8 cellular contexts compared by ENCODE assay signal in genomic region chr17:51764387-51764971, GRCh38.
DNase-seq lines count a peak whose midpoint lies in the region; ATAC-seq and TF ChIP-seq lines count a peak whose summit lies in the region.

No MANE protein-coding gene starts in this region.

- no peak for TF ChIP-seq POLR2A in suprapubic skin (IDR thresholded peaks at IDR 0.05)

- TF ChIP-seq CTCF in suprapubic skin (IDR thresholded peaks at IDR 0.05), result peak; percentile 43 to 76

- WGBS in suprapubic skin, result 9% methylated on average over 4 of the region's 4 CpGs

- ATAC-seq in GM19467 (IDR thresholded peaks at IDR 0.05; ENCODE audit: unreplicated experiment) (peak; percentile 93), HG03469 (IDR thresholded peaks at IDR 0.05; ENCODE audit: unreplicated experiment) (peak; percentile 98)

- H3K36me3 ChIP-seq in suprapubic skin, result no peaks in the 10 kb centered on the region

- peak; percentile 83 for DNase-seq in DMS 273 (lab: John Stamatoyannopoulos, UW; ENCODE audit: unreplicated experiment)
- DNase-seq in NCI-H526 (lab: John Stamatoyannopoulos, UW), result peak; percentile 12 to 67
- peak; percentile 6 to 10 for DNase-seq in activated CD4-positive, alpha-beta T cell treated with anti-CD3 and anti-CD28 coated beads, Interleukin-2, amount 50 U/mL, for 4 hours
- peak; percentile 73 for DNase-seq in epidermal melanocyte (ENCODE audit: insufficient read length, low spot score)
- peak; percentile 33 for DNase-seq in mucosa of gallbladder (ENCODE audit: low spot score)
- DNase-seq in suprapubic skin (ENCODE audit: low spot score in 2 of 2), result no peak

- H3K4me1 ChIP-seq in suprapubic skin, result no peaks in the 10 kb centered on the region

- H3K4me3 ChIP-seq in suprapubic skin, result no peak overlapping the region

- H3K27ac ChIP-seq in suprapubic skin, result no peak overlapping the region

- peaks cover 11% of the 10 kb centered on the region for H3K27me3 ChIP-seq in suprapubic skin

- TF ChIP-seq EP300 in suprapubic skin (IDR thresholded peaks at IDR 0.05), result no peak

- H3K9me3 ChIP-seq in suprapubic skin, result no peaks in the 10 kb centered on the region

Comparison
In these comparisons a context has a peak if more than half of its experiments do, and no peak if none do; other contexts are left out.
1. DNase-seq: peak in DMS 273 (single experiment), NCI-H526 (2 of 2), activated CD4-positive, alpha-beta T cell treated with anti-CD3 and anti-CD28 coated beads, Interleukin-2, amount 50 U/mL, for 4 hours (2 of 2), epidermal melanocyte (single experiment) and mucosa of gallbladder (single experiment); none in suprapubic skin (0 of 2).